11 cellular contexts compared by ENCODE assay signal in the genomic region with DNA sequence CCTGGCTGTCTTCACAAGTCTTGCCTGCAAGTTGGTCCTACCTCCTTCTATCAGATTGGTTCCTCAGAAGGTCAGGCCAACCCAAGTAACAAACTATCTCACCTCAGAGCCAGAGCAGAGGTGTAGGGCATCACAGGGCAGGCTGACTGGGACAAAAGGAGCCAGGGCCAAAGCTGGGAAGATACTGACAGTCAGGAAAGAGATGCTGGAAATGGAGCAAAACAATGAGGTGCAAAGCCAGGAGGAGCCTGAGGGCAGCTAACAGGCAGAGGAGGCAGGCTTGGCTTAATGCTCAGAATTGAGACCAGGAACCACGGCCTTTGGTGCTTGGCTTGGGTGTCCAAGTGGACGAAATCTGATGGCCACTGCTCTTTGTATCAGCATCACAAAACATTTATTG.
DNase-seq lines count a peak whose midpoint lies in the region; ATAC-seq and TF ChIP-seq lines count a peak whose summit lies in the region.
"Had no signal": no experiment of that assay in that cellular context is flagged by ENCODE, and none has a peak within 500 bp of the region (broad histone marks: within the 10 kb centered on the region; RNA-seq: fewer than 3 reads in every experiment).

No MANE protein-coding gene starts in this region.

- peaks cover 4 to 54% of the 10 kb centered on the region in 2 donors for H3K4me1 ChIP-seq in right atrium auricular region
- peaks cover 35% of the 10 kb centered on the region for H3K4me1 ChIP-seq in right cardiac atrium (ENCODE audit: control insufficient read depth, insufficient read depth, low read length)
- H3K4me1 ChIP-seq in colonic mucosa, result peaks cover 27% of the 10 kb centered on the region
- H3K4me1 ChIP-seq in neuronal stem cell (ENCODE audit: control insufficient read depth in 2 of 2, insufficient read depth in 1 of 2, low read depth in 1 of 2, low read length in 2 of 2), result peaks cover 34 to 37% of the 10 kb centered on the region in 2 donors
- H3K4me1 ChIP-seq in vagina, result peaks cover 71% of the 10 kb centered on the region
- H3K4me1 ChIP-seq in Karpas-422 (ENCODE audit: low read length), result peaks cover 57% of the 10 kb centered on the region

- H3K23ac ChIP-seq in neuronal stem cell (ENCODE audit: low read depth, low read length, poor library complexity), result no peak overlapping the region

- H2BK5ac ChIP-seq in neuronal stem cell (ENCODE audit: low read length), result no peak overlapping the region

- TF ChIP-seq CTCF in right atrium auricular region (IDR thresholded peaks at IDR 0.05) (no peak), colonic mucosa (IDR thresholded peaks at IDR 0.05) (no peak), vagina (IDR thresholded peaks at IDR 0.05) (no peak), dorsolateral prefrontal cortex (IDR thresholded peaks at IDR 0.05 in 54 of 56, conservative IDR thresholded peaks at IDR 0.05 in 2 of 56; ENCODE audit: low read depth in 1 of 56, partially characterized antibody in 56 of 56) (no peak)

- H3K9ac ChIP-seq in colonic mucosa (ENCODE audit: low read depth in 2 of 2, low read length in 2 of 2), result no peak overlapping the region
- no peak overlapping the region for H3K9ac ChIP-seq in neuronal stem cell (ENCODE audit: low read depth, low read length, poor library complexity)
- H3K9ac ChIP-seq in Karpas-422 (ENCODE audit: low read length), result no peak overlapping the region

- peak overlapping the region; percentile 12 for H2BK12ac ChIP-seq in neuronal stem cell (ENCODE audit: low read length)

- H3K27ac ChIP-seq in right atrium auricular region (peak overlapping the region; percentile 96 to 99), right cardiac atrium (ENCODE audit: low read length) (no peak overlapping the region), colonic mucosa (peak overlapping the region; percentile 98), neuronal stem cell (replicated peaks; ENCODE audit: low read length) (no peak overlapping the region), vagina (peak overlapping the region; percentile 98), Karpas-422 (ENCODE audit: low read length) (no peak overlapping the region), dorsolateral prefrontal cortex (peak overlapping the region in 23 of 59 donors; percentile 1 to 99 (median 93))

- H3K4ac ChIP-seq in neuronal stem cell (ENCODE audit: low read length), result no peak overlapping the region

- H3K9me2 ChIP-seq in Karpas-422 (replicated peaks; ENCODE audit: insufficient read depth, low read length), result no peaks in the 10 kb centered on the region

- H3K4me3 ChIP-seq in right atrium auricular region (no peak overlapping the region), right cardiac atrium (ENCODE audit: low read length) (no peak overlapping the region), colonic mucosa (no peak overlapping the region), neuronal stem cell (ENCODE audit: low read length in 2 of 2) (no peak overlapping the region), vagina (no peak overlapping the region), Karpas-422 (ENCODE audit: low read length) (no peak overlapping the region), dorsolateral prefrontal cortex (no peak overlapping the region)

- no peaks in the 10 kb centered on the region for H3K27me3 ChIP-seq in right atrium auricular region
- H3K27me3 ChIP-seq in right cardiac atrium (ENCODE audit: control insufficient read depth, insufficient read depth), result no peaks in the 10 kb centered on the region
- no peaks in the 10 kb centered on the region for H3K27me3 ChIP-seq in colonic mucosa
- H3K27me3 ChIP-seq in neuronal stem cell (ENCODE audit: control insufficient read depth in 3 of 3, insufficient read depth in 3 of 3, low read depth in 1 of 3, low read length in 3 of 3), result peaks cover 0 to 14% (median 0%) of the 10 kb centered on the region in 3 experiments
- H3K27me3 ChIP-seq in vagina, result no peaks in the 10 kb centered on the region
- no peaks in the 10 kb centered on the region for H3K27me3 ChIP-seq in Karpas-422 (ENCODE audit: low read length)
- H3K27me3 ChIP-seq in dorsolateral prefrontal cortex, result no peaks in the 10 kb centered on the region
- H3K27me3 ChIP-seq: BE2C had no signal

- no peak overlapping the region for H2AK5ac ChIP-seq in neuronal stem cell (ENCODE audit: low read depth, low read length)

- TF ChIP-seq POLR2A in vagina (IDR thresholded peaks at IDR 0.05), result no peak

- intact Hi-C loops in right cardiac atrium (cut with DNase I) (loop anchor here in 1 of 4 donors (10.0 kb wide), 1 partner anchor 58 kb away; no protein-coding TSS in a partner anchor), colonic mucosa (cut with DNase I) (no loop called here), vagina (cut with DNase I) (no loop called here), dorsolateral prefrontal cortex (cut with DNase I) (no loop called here)

- no peaks in the 10 kb centered on the region for H3K9me3 ChIP-seq in right atrium auricular region
- H3K9me3 ChIP-seq in right cardiac atrium (ENCODE audit: control insufficient read depth, low read length), result no peaks in the 10 kb centered on the region
- no peaks in the 10 kb centered on the region for H3K9me3 ChIP-seq in colonic mucosa
- peaks cover 0 to 1% of the 10 kb centered on the region in 2 donors for H3K9me3 ChIP-seq in neuronal stem cell (replicated peaks in 1 of 2; ENCODE audit: control insufficient read depth in 2 of 2, insufficient read depth in 1 of 2, low read depth in 1 of 2, low read length in 2 of 2)
- no peaks in the 10 kb centered on the region for H3K9me3 ChIP-seq in vagina
- H3K9me3 ChIP-seq in Karpas-422 (ENCODE audit: low read length), result no peaks in the 10 kb centered on the region
- H3K9me3 ChIP-seq: BE2C had no signal

- H3K4me2 ChIP-seq in neuronal stem cell (ENCODE audit: insufficient read depth, low read length, poor library complexity, severe bottlenecking) (no peak overlapping the region), Karpas-422 (ENCODE audit: low read depth, low read length, poor library complexity, severe bottlenecking) (no peak overlapping the region)

- H4K91ac ChIP-seq in neuronal stem cell (ENCODE audit: low read depth, low read length, poor library complexity), result no peak overlapping the region

- no peak overlapping the region for H2BK15ac ChIP-seq in neuronal stem cell (ENCODE audit: low read length)

- peaks cover 2% of the 10 kb centered on the region for H3K79me1 ChIP-seq in neuronal stem cell (ENCODE audit: low read depth, low read length)

- no peak overlapping the region for H2BK120ac ChIP-seq in neuronal stem cell (ENCODE audit: low read depth, low read length)

- no peaks in the 10 kb centered on the region for H3K36me3 ChIP-seq in right atrium auricular region
- no peaks in the 10 kb centered on the region for H3K36me3 ChIP-seq in colonic mucosa
- H3K36me3 ChIP-seq in neuronal stem cell (replicated peaks in 1 of 2; ENCODE audit: control insufficient read depth in 2 of 2, insufficient read depth in 2 of 2, low read length in 2 of 2), result no peaks in the 10 kb centered on the region
- no peaks in the 10 kb centered on the region for H3K36me3 ChIP-seq in vagina
- H3K36me3 ChIP-seq in Karpas-422 (ENCODE audit: insufficient read depth, low read length), result no peaks in the 10 kb centered on the region
- H3K36me3 ChIP-seq: BE2C had no signal

- H3K18ac ChIP-seq in neuronal stem cell (ENCODE audit: low read length), result no peak overlapping the region

- H2AFZ ChIP-seq in neuronal stem cell (ENCODE audit: low read length) (no peak overlapping the region), Karpas-422 (ENCODE audit: low read length) (no peak overlapping the region)

- no peak overlapping the region for H4K8ac ChIP-seq in neuronal stem cell (ENCODE audit: low read depth, low read length)

- no peaks in the 10 kb centered on the region for H4K20me1 ChIP-seq in Karpas-422 (ENCODE audit: insufficient read depth, low read depth, low read length)

- WGBS in right cardiac atrium, result 86% methylated on average over 2 of the region's 2 CpGs
- no CpG with 5 or more reads among the region's 2 CpGs for WGBS in neuronal stem cell (ENCODE audit: extremely low coverage in 2 of 2, insufficient read length in 2 of 2, insufficient replicate concordance in 1 of 2), 2 donors

- peaks cover 84% of the 10 kb centered on the region for H3K79me2 ChIP-seq in Karpas-422 (ENCODE audit: low read length)

- DNase-seq in right atrium auricular region (ENCODE audit: low spot score), result no peak
- DNase-seq in right cardiac atrium, result no peak
- DNase-seq in colonic mucosa, result no peak
- DNase-seq in neuronal stem cell (ENCODE audit: low spot score), result no peak
- DNase-seq in vagina (ENCODE audit: extremely low spot score in 2 of 2), result no peak
- no peak for DNase-seq in Karpas-422
- no peak for DNase-seq in dorsolateral prefrontal cortex
- no peak for DNase-seq in SKM-1 (lab: John Stamatoyannopoulos, UW; ENCODE audit: unreplicated experiment)
- DNase-seq: anterior cingulate cortex, BE2C, NCI-H1436 treated with DMSO at 0.1 percent for 48 hours had no signal

- ATAC-seq in right cardiac atrium, result no peak

- no peak overlapping the region for H3K14ac ChIP-seq in neuronal stem cell (ENCODE audit: low read length)

Comparison
In these comparisons a context has a peak if more than half of its experiments do, and no peak if none do; other contexts are left out.
1. H3K27ac ChIP-seq: peak in right atrium auricular region (2 of 2), colonic mucosa (single experiment) and vagina (single experiment); none in right cardiac atrium (single experiment), neuronal stem cell (single experiment) and Karpas-422 (single experiment).